Comparison of ENCODE assay signal across 13 cellular contexts in genomic region chr17:31731119-31731518, GRCh38.
DNase-seq lines count a peak whose midpoint lies in the region; ATAC-seq and TF ChIP-seq lines count a peak whose summit lies in the region.
"Had no signal": no experiment of that assay in that cellular context is flagged by ENCODE, and none has a peak within 500 bp of the region (broad histone marks: within the 10 kb centered on the region; RNA-seq: fewer than 3 reads in every experiment).

No MANE protein-coding gene starts in this region.

- H3K27me3 ChIP-seq in IMR-90 (ENCODE audit: control insufficient read depth, insufficient read depth, low read length) (no peaks in the 10 kb centered on the region), Panc1 (ENCODE audit: control insufficient read depth, insufficient read depth, low read length) (no peaks in the 10 kb centered on the region), mesenchymal stem cell (ENCODE audit: control insufficient read depth in 1 of 2, insufficient read depth in 1 of 2, low read length in 2 of 2) (no peaks in the 10 kb centered on the region), tibial artery (no peaks in the 10 kb centered on the region)

- no peak overlapping the region for H2AK5ac ChIP-seq in IMR-90 (ENCODE audit: low read depth, low read length)
- H2AK5ac ChIP-seq in mesenchymal stem cell (ENCODE audit: low read length, severe bottlenecking), result no peak overlapping the region

- H2AK9ac ChIP-seq in IMR-90 (replicated peaks; ENCODE audit: low read depth, low read length, poor library complexity), result no peak overlapping the region

- no peak for TF ChIP-seq POLR2A in IMR-90 (IDR thresholded peaks at IDR 0.05; ENCODE audit: low read depth, low read length)

- H3K4me3 ChIP-seq in IMR-90 (ENCODE audit: insufficient read depth, low read depth, low read length), result no peak overlapping the region
- no peak overlapping the region for H3K4me3 ChIP-seq in Panc1 (ENCODE audit: low read depth in 2 of 2, low read length in 2 of 2)
- no peak overlapping the region for H3K4me3 ChIP-seq in mesenchymal stem cell (ENCODE audit: insufficient read depth in 1 of 2, low read depth in 1 of 2, low read length in 2 of 2)
- H3K4me3 ChIP-seq in tibial artery, result no peak overlapping the region
- H3K4me3 ChIP-seq: A549 had no signal

- in situ Hi-C loops in IMR-90 (cut with MboI; ENCODE audit: low sequenced_read_pairs) (no loop called here), Panc1 (cut with HindIII; ENCODE audit: low pct_unique_long_range_greater_than_20kb, low sequenced_read_pairs) (no loop called here)

- H3K4ac ChIP-seq in IMR-90 (ENCODE audit: low read depth, low read length), result no peak overlapping the region
- no peak overlapping the region for H3K4ac ChIP-seq in mesenchymal stem cell (ENCODE audit: low read depth in 1 of 2, low read length in 2 of 2)

- no peak for TF ChIP-seq RAD21 in IMR-90 (IDR thresholded peaks at IDR 0.05; ENCODE audit: low read length)

- dilution Hi-C loops in IMR-90 (cut with HindIII; ENCODE audit: low sequenced_read_pairs, unreplicated experiment), result no loop called here

- H3K14ac ChIP-seq in IMR-90 (replicated peaks; ENCODE audit: low read depth, low read length), result no peak overlapping the region
- H3K14ac ChIP-seq in mesenchymal stem cell (ENCODE audit: low read length in 2 of 2), result no peak overlapping the region

- H2BK120ac ChIP-seq in IMR-90 (ENCODE audit: low read depth, low read length) (no peak overlapping the region), mesenchymal stem cell (ENCODE audit: low read depth, low read length) (no peak overlapping the region)

- WGBS in IMR-90 (ENCODE audit: extremely low coverage in 2 of 2, insufficient read length in 1 of 2), 2 experiments, result 80% methylated on average over 1 of the region's 3 CpGs; no CpG with 5 or more reads in 1 of the 2 experiments
- WGBS in mesenchymal stem cell, result 81% methylated on average over 3 of the region's 3 CpGs

- no peak overlapping the region for H3K9ac ChIP-seq in IMR-90 (ENCODE audit: low read depth, low read length)
- no peak overlapping the region for H3K9ac ChIP-seq in mesenchymal stem cell (ENCODE audit: low read length)

- H4K5ac ChIP-seq in IMR-90 (ENCODE audit: low read depth, low read length), result no peak overlapping the region

- intact Hi-C loops in IMR-90 (cut with micrococcal nuclease) (no loop called here), Panc1 (cut with micrococcal nuclease; ENCODE audit: unreplicated experiment) (no loop called here), tibial artery (cut with DNase I; ENCODE audit: low total_unique reads) (loop anchor here (5.0 kb wide), 1 partner anchor 39 kb away; no protein-coding TSS in a partner anchor)

- BruUV-seq in IMR-90 (replicated peaks; lab: Mats Ljungman, UMichigan) (no TSS peak), Panc1 (replicated peaks; lab: Mats Ljungman, UMichigan) (no TSS peak)

- CTCF ChIA-PET in IMR-90 (lab: Yijun Ruan, JAX), result no interaction called here
- CTCF ChIA-PET in Panc1 (lab: Charles Lee), result no interaction called here

- H3K18ac ChIP-seq in IMR-90 (ENCODE audit: low read depth, low read length) (no peak overlapping the region), mesenchymal stem cell (ENCODE audit: low read depth in 1 of 2, low read length in 2 of 2) (no peak overlapping the region)

- DNase-seq in IMR-90, result no peak
- DNase-seq in Panc1 (ENCODE audit: low read depth, low spot score), result no peak
- no peak for DNase-seq in mesenchymal stem cell
- no peak for DNase-seq in tibial artery
- DNase-seq in NCI-H2107 (lab: John Stamatoyannopoulos, UW), result no peak
- no peak for DNase-seq in NCI-H1930 (lab: John Stamatoyannopoulos, UW)
- DNase-seq: CD8-positive, alpha-beta T cell; COR-L47; GF-D8; HCEC 1CT; HFFc6 had no signal

- H3K23ac ChIP-seq in IMR-90 (ENCODE audit: low read depth, low read length) (no peak overlapping the region), mesenchymal stem cell (ENCODE audit: low read length in 2 of 2) (no peak overlapping the region)

- no peak for TF ChIP-seq CTCF in IMR-90 (conservative IDR thresholded peaks at IDR 0.05; ENCODE audit: low read depth, low read length)
- TF ChIP-seq CTCF in Panc1 (IDR thresholded peaks at IDR 0.05), result no peak
- no peak for TF ChIP-seq CTCF in tibial artery (IDR thresholded peaks at IDR 0.05)

- no peak for ATAC-seq in IMR-90 (ENCODE audit: low read depth)
- no peak for ATAC-seq in Panc1
- ATAC-seq: A549; CD8-positive, alpha-beta T cell; HepG2 had no signal

- no peak overlapping the region; a peak in 1 of 4 replicates for H4K8ac ChIP-seq in IMR-90 (ENCODE audit: low read depth in 2 of 2, low read length in 2 of 2)
- no peak overlapping the region for H4K8ac ChIP-seq in mesenchymal stem cell (ENCODE audit: low read length)

- H2BK15ac ChIP-seq in IMR-90 (ENCODE audit: low read depth, low read length) (no peak overlapping the region), mesenchymal stem cell (ENCODE audit: low read depth, poor library complexity, severe bottlenecking) (peak overlapping the region; percentile 2)

- no peaks in the 10 kb centered on the region for H3K9me1 ChIP-seq in IMR-90 (ENCODE audit: insufficient read depth, low read length)

- H3K4me1 ChIP-seq in IMR-90 (ENCODE audit: control insufficient read depth, insufficient read depth, low read length) (peaks cover 9% of the 10 kb centered on the region), Panc1 (ENCODE audit: control insufficient read depth, insufficient read depth, low read length) (no peaks in the 10 kb centered on the region), mesenchymal stem cell (ENCODE audit: control insufficient read depth, insufficient read depth, low read depth, low read length) (peaks cover 2% of the 10 kb centered on the region), tibial artery (peaks cover 0 to 21% (median 9%) of the 10 kb centered on the region in 4 donors)
- H3K4me1 ChIP-seq: A549 had no signal

- H3K4me2 ChIP-seq in IMR-90 (ENCODE audit: low read depth, low read length), result no peak overlapping the region
- no peak overlapping the region for H3K4me2 ChIP-seq in mesenchymal stem cell (ENCODE audit: low read length, poor library complexity, severe bottlenecking)
- H3K4me2 ChIP-seq: A549 had no signal

- H4K91ac ChIP-seq in IMR-90 (ENCODE audit: insufficient read depth, low read depth, low read length), result no peak overlapping the region
- H4K91ac ChIP-seq in mesenchymal stem cell (ENCODE audit: low read length), result no peak overlapping the region

- H3K56ac ChIP-seq in IMR-90 (ENCODE audit: extremely low read depth, insufficient read depth, low read length), result no peak overlapping the region

- H3K36me3 ChIP-seq in IMR-90 (ENCODE audit: control insufficient read depth, insufficient read depth, low read length) (no peaks in the 10 kb centered on the region), Panc1 (ENCODE audit: control insufficient read depth, insufficient read depth, low read length) (no peaks in the 10 kb centered on the region), mesenchymal stem cell (ENCODE audit: control insufficient read depth in 1 of 2, insufficient read depth in 2 of 2, low read depth in 1 of 2, low read length in 2 of 2) (no peaks in the 10 kb centered on the region), tibial artery (no peaks in the 10 kb centered on the region)

- H2BK12ac ChIP-seq in mesenchymal stem cell (ENCODE audit: low read length in 2 of 2), result no peak overlapping the region

- H4K20me1 ChIP-seq in IMR-90 (ENCODE audit: insufficient read depth, low read length), result no peaks in the 10 kb centered on the region

- H3K27ac ChIP-seq in IMR-90 (ENCODE audit: insufficient read depth, low read length) (no peak overlapping the region), Panc1 (ENCODE audit: low read length) (peak overlapping the region; percentile 36; the same call in 1 of the 2 replicates), mesenchymal stem cell (ENCODE audit: low read length, poor library complexity, severe bottlenecking) (no peak overlapping the region), tibial artery (peak overlapping the region; percentile 65 to 68)
- H3K27ac ChIP-seq: A549 had no signal

- H2BK5ac ChIP-seq in IMR-90 (ENCODE audit: low read depth, low read length, poor library complexity, severe bottlenecking), result no peak overlapping the region
- H2BK5ac ChIP-seq in mesenchymal stem cell (ENCODE audit: low read depth, low read length, poor library complexity, severe bottlenecking), result no peak overlapping the region

- POLR2A ChIA-PET in IMR-90 (lab: Charles Lee; ENCODE audit: unreplicated experiment) (no interaction called here), Panc1 (lab: Charles Lee) (no interaction called here)

- H2AFZ ChIP-seq in IMR-90 (replicated peaks; ENCODE audit: low read length, poor library complexity) (peak overlapping the region; percentile 51), mesenchymal stem cell (ENCODE audit: low read depth, low read length) (no peak overlapping the region)

- 0 out of 2 replicates have a peak overlapping the region, but pooled peaks have one; percentile 24 for H2BK20ac ChIP-seq in IMR-90 (ENCODE audit: low read depth, low read length)

- H3K79me1 ChIP-seq in IMR-90 (ENCODE audit: low read depth in 1 of 2, low read length in 2 of 2), result no peaks in the 10 kb centered on the region
- H3K79me1 ChIP-seq in mesenchymal stem cell (replicated peaks; ENCODE audit: low read length, poor library complexity, severe bottlenecking), result no peaks in the 10 kb centered on the region

- H3K9me3 ChIP-seq in IMR-90 (ENCODE audit: control insufficient read depth, insufficient read depth, low read length) (no peaks in the 10 kb centered on the region), Panc1 (ENCODE audit: control insufficient read depth, insufficient read depth, low read depth, low read length) (no peaks in the 10 kb centered on the region), mesenchymal stem cell (ENCODE audit: control insufficient read depth, low read length) (no peaks in the 10 kb centered on the region), tibial artery (no peaks in the 10 kb centered on the region)
- H3K9me3 ChIP-seq: A549 had no signal

TF ChIP-seq in IMR-90, 13 proteins besides CTCF, POLR2A, EP300 and RAD21 (continues in another document):
- TF ChIP-seq MAFK (IDR thresholded peaks at IDR 0.05; ENCODE audit: low read depth, low read length) (no peak), CHD1 (IDR thresholded peaks at IDR 0.05; ENCODE audit: low read depth, low read length) (no peak), RFX5 (IDR thresholded peaks at IDR 0.05; ENCODE audit: low read depth, low read length) (no peak), FOS (IDR thresholded peaks at IDR 0.05; ENCODE audit: low read depth, low read length) (no peak), RCOR1 (IDR thresholded peaks at IDR 0.05; ENCODE audit: insufficient replicate concordance, low read length) (no peak), BHLHE40 (IDR thresholded peaks at IDR 0.05; ENCODE audit: low read depth, low read length) (no peak), SMC3 (IDR thresholded peaks at IDR 0.05; ENCODE audit: low read depth, low read length) (no peak)
- TF ChIP-seq, protein P1, sequence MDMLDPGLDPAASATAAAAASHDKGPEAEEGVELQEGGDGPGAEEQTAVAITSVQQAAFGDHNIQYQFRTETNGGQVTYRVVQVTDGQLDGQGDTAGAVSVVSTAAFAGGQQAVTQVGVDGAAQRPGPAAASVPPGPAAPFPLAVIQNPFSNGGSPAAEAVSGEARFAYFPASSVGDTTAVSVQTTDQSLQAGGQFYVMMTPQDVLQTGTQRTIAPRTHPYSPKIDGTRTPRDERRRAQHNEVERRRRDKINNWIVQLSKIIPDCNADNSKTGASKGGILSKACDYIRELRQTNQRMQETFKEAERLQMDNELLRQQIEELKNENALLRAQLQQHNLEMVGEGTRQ (IDR thresholded peaks at IDR 0.05; ENCODE audit: low read depth, low read length), result no peak

Comparison
In these comparisons a context has a peak if more than half of its experiments do, and no peak if none do; other contexts are left out.
1. H3K27ac ChIP-seq: peak in Panc1 (single experiment) and tibial artery (2 of 2); none in IMR-90 (single experiment) and mesenchymal stem cell (single experiment).